9 cellular contexts compared by ENCODE assay signal in the genomic region with DNA sequence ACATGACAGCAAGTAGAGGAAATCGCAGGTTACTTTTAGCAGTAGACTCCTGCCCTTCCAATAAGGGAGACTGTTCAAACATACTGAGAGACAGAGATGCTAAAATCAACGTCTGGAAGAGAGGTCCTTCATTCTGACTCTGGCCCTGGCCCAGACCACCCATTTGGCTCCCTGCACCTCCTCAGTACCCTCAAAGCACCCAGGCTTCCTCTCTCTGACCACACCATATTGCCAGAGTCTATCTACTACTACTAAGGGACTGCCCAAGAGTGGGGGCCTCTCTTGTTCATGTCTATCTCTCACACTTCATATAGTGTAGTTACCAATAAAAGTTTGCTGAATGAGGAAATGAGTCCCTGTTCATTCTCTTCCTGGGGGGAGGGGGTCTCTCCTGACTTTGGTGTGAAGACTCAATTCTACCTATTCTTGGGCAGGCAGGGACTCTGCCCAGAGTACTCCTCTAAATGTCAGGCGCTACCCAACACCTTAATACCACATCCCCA. TPM values are rescaled to one million over a fixed set of nuclear protein-coding genes. Genes with fewer than 3 reads are reported as not detected.
A peak's percentile ranks its signal among the peaks of the same experiment; 100 is the strongest.
DNase-seq lines count a peak whose midpoint lies in the region; ATAC-seq, FAIRE-seq and TF ChIP-seq lines count a peak whose summit lies in the region.
"Had no signal": no experiment of that assay in that cellular context is flagged by ENCODE, and none has a peak within 500 bp of the region (broad histone marks: within the 10 kb centered on the region; RNA-seq: fewer than 3 reads in every experiment).

No MANE protein-coding gene starts in this region.

- H3K4me1 Mint-ChIP-seq in activated CD8-positive, alpha-beta memory T cell treated with anti-CD3 and anti-CD28 coated beads, Interleukin-2, amount 10 ng/mL, durations not matched to agents 7 days and 5 days: peaks cover 87% of the 10 kb centered on the region

- no peaks in the 10 kb centered on the region for H3K9me3 Mint-ChIP-seq in activated CD8-positive, alpha-beta memory T cell treated with anti-CD3 and anti-CD28 coated beads, Interleukin-2, amount 10 ng/mL, durations not matched to agents 7 days and 5 days (ENCODE audit: low read depth)

- H3K36me3 ChIP-seq in SK-N-MC (ENCODE audit: insufficient read depth, low read length) (no peaks in the 10 kb centered on the region), HepG2 (replicated peaks in 1 of 2; ENCODE audit: control insufficient read depth in 1 of 2, insufficient read depth in 2 of 2, low read length in 2 of 2) (no peaks in the 10 kb centered on the region), tibial nerve (no peaks in the 10 kb centered on the region), WERI-Rb-1 (no peaks in the 10 kb centered on the region)

- no peaks in the 10 kb centered on the region for H3K27me3 Mint-ChIP-seq in activated CD8-positive, alpha-beta memory T cell treated with anti-CD3 and anti-CD28 coated beads, Interleukin-2, amount 10 ng/mL, durations not matched to agents 7 days and 5 days

- intact Hi-C loops in HepG2 (cut with micrococcal nuclease; ENCODE audit: unreplicated experiment): no loop called here

- BruUV-seq in HepG2 (replicated peaks; lab: Mats Ljungman, UMichigan): no TSS peak

- ATAC-seq in activated CD8-positive, alpha-beta memory T cell treated with anti-CD3 and anti-CD28 coated beads, Interleukin-2, amount 10 ng/mL, durations not matched to agents 7 days and 5 days: peak; percentile 3
- no peak for ATAC-seq in HepG2

- in situ Hi-C loops in HepG2 (cut with HindIII; ENCODE audit: extremely low pct_ligation_motif_present, low pct_unique_long_range_greater_than_20kb): no loop called here

- 51% methylated on average over 3 of the region's 3 CpGs for WGBS in HepG2 (ENCODE audit: low lambda C conversion rate)
- WGBS in tibial nerve, 2 donors: 50 to 53% methylated on average over 3 of the region's 3 CpGs

- DNase-seq in activated CD8-positive, alpha-beta memory T cell treated with anti-CD3 and anti-CD28 coated beads, Interleukin-2, amount 10 ng/mL, durations not matched to agents 7 days and 5 days: no peak
- no peak for DNase-seq in activated CD8-positive, alpha-beta memory T cell treated with anti-CD3 and anti-CD28 coated beads, Interleukin-2, amount 50 U/mL, for 4 hours
- DNase-seq in SK-N-MC (ENCODE audit: low read depth, low spot score) (no peak), HepG2 (ENCODE audit: low spot score) (no peak), tibial nerve (ENCODE audit: low spot score in 2 of 2) (no peak), NCI-H1436 treated with DMSO at 0.1 percent for 48 hours (lab: John Stamatoyannopoulos, UW) (no peak), CD1c-positive myeloid dendritic cell (ENCODE audit: extremely low spot score) (no peak), WERI-Rb-1 (no peak)
- DNase-seq: NCI-H1105 treated with DMSO at 0.1 percent for 48 hours had no signal

- H3K27ac Mint-ChIP-seq in activated CD8-positive, alpha-beta memory T cell treated with anti-CD3 and anti-CD28 coated beads, Interleukin-2, amount 10 ng/mL, durations not matched to agents 7 days and 5 days: peak overlapping the region; percentile 96

- H3K4me1 ChIP-seq in HepG2 (ENCODE audit: insufficient read depth, low read length) (peaks cover 83% of the 10 kb centered on the region), tibial nerve (peaks cover 6 to 94% (median 73%) of the 10 kb centered on the region in 4 donors)

- TF ChIP-seq POLR2A in HepG2 (IDR thresholded peaks at IDR 0.05; ENCODE audit: insufficient read depth in 1 of 2, low read depth in 2 of 2, low read length in 2 of 2): no peak
- no peak for TF ChIP-seq POLR2A in tibial nerve (IDR thresholded peaks at IDR 0.05)

- CTCF ChIA-PET in activated CD8-positive, alpha-beta memory T cell treated with anti-CD3 and anti-CD28 coated beads, Interleukin-2, amount 10 ng/mL, durations not matched to agents 7 days and 5 days (lab: Charles Lee): interaction anchor here (1.3 to 1.6 kb wide), 3 partner anchors 7 to 19 kb away, joined by 3 to 5 read pairs (median 5); no protein-coding TSS in a partner anchor
- CTCF ChIA-PET in HepG2 (lab: Yijun Ruan, JAX; ENCODE audit: low intra/inter-chr PET ratio, low total read pairs): no interaction called here

- TF ChIP-seq CTCF in HepG2 (CRISPR knock-in tag; IDR thresholded peaks at IDR 0.05) (no peak), tibial nerve (IDR thresholded peaks at IDR 0.05) (no peak), WERI-Rb-1 (IDR thresholded peaks at IDR 0.05; ENCODE audit: low read depth, low read length) (no peak)

- H3K4me3 Mint-ChIP-seq in activated CD8-positive, alpha-beta memory T cell treated with anti-CD3 and anti-CD28 coated beads, Interleukin-2, amount 10 ng/mL, durations not matched to agents 7 days and 5 days: peak overlapping the region; percentile 55

- no peak overlapping the region for H2AFZ ChIP-seq in HepG2 (ENCODE audit: low read length)

- H3K27ac ChIP-seq in SK-N-MC: peak overlapping the region; percentile 51
- peak overlapping the region; percentile 30 for H3K27ac ChIP-seq in HepG2 (ENCODE audit: extremely low read length, insufficient read depth, low read length)
- H3K27ac ChIP-seq in tibial nerve: peak overlapping the region; percentile 92 to 98 (median 97)
- no peak overlapping the region for H3K27ac ChIP-seq in WERI-Rb-1

- no peaks in the 10 kb centered on the region for H3K9me3 ChIP-seq in SK-N-MC (ENCODE audit: low read depth, low read length)
- no peaks in the 10 kb centered on the region for H3K9me3 ChIP-seq in HepG2 (ENCODE audit: low read length)
- H3K9me3 ChIP-seq in tibial nerve: no peaks in the 10 kb centered on the region
- no peaks in the 10 kb centered on the region for H3K9me3 ChIP-seq in WERI-Rb-1 (ENCODE audit: severe bottlenecking)

- H3K4me3 ChIP-seq in SK-N-MC (no peak overlapping the region), HepG2 (replicated peaks in 1 of 3; ENCODE audit: insufficient read depth in 1 of 3, low read depth in 2 of 3, low read length in 3 of 3) (no peak overlapping the region), tibial nerve (no peak overlapping the region), WERI-Rb-1 (ENCODE audit: low read depth, low read length) (no peak overlapping the region)

- POLR2A ChIA-PET in HepG2 (lab: Yijun Ruan, JAX): interaction anchor here (1.7 to 3.1 kb wide), 2 partner anchors 7 to 8 kb away, joined by 7 read pairs; partner anchors contain the start of gene B4GALT1

- H3K9ac ChIP-seq in SK-N-MC (ENCODE audit: insufficient read length) (no peak overlapping the region), HepG2 (ENCODE audit: insufficient read depth, low read depth, low read length) (no peak overlapping the region)

- no peak for TF ChIP-seq RAD21 in HepG2 (CRISPR knock-in tag; IDR thresholded peaks at IDR 0.05)

- FAIRE-seq in HepG2 (lab: Jason Lieb, UNC): no peak

- H3K4me2 ChIP-seq in HepG2 (ENCODE audit: low read depth, low read length): peak overlapping the region; percentile 34; the same call in 1 of the 2 replicates

- peaks cover 7% of the 10 kb centered on the region for H3K36me3 Mint-ChIP-seq in activated CD8-positive, alpha-beta memory T cell treated with anti-CD3 and anti-CD28 coated beads, Interleukin-2, amount 10 ng/mL, durations not matched to agents 7 days and 5 days

- H4K20me1 ChIP-seq in HepG2 (ENCODE audit: insufficient read depth, low read length): peaks cover 54% of the 10 kb centered on the region

- peaks cover 96% of the 10 kb centered on the region for H3K79me2 ChIP-seq in HepG2 (ENCODE audit: insufficient read depth, low read length)

- TF ChIP-seq EP300 in HepG2 (IDR thresholded peaks at IDR 0.05; ENCODE audit: low read depth in 2 of 2, low read length in 2 of 2): no peak
- TF ChIP-seq EP300 in HepG2 (CRISPR knock-in tag; IDR thresholded peaks at IDR 0.05; ENCODE audit: borderline replicate concordance): no peak
- no peak for TF ChIP-seq EP300 in tibial nerve (IDR thresholded peaks at IDR 0.05)

- H3K27me3 ChIP-seq in HepG2 (ENCODE audit: control insufficient read depth in 1 of 2, insufficient read depth in 2 of 2, low read length in 2 of 2) (no peaks in the 10 kb centered on the region), tibial nerve (no peaks in the 10 kb centered on the region), WERI-Rb-1 (ENCODE audit: insufficient read depth, low read depth, severe bottlenecking) (no peaks in the 10 kb centered on the region)

TF ChIP-seq in HepG2, 621 proteins besides CTCF, POLR2A, EP300 and RAD21 (continues in another document):
- no peak for TF ChIP-seq MIXL1 (CRISPR knock-in tag; IDR thresholded peaks at IDR 0.05)
- no peak for TF ChIP-seq IKZF4 (CRISPR knock-in tag; IDR thresholded peaks at IDR 0.05; ENCODE audit: borderline replicate concordance, low read depth, not compliant biosample characterization)
- TF ChIP-seq CEBPG (CRISPR knock-in tag; IDR thresholded peaks at IDR 0.05): no peak
- no peak for TF ChIP-seq SMARCE1 (IDR thresholded peaks at IDR 0.05; ENCODE audit: borderline replicate concordance)
- no peak for TF ChIP-seq ZBTB3 (CRISPR knock-in tag; IDR thresholded peaks at IDR 0.05; ENCODE audit: borderline replicate concordance, low read depth)

RNA-seq across cellular contexts. Expression of gene B4GALT1, which starts 8.5 kb away (rescaled TPM):
- total RNA-seq in activated CD8-positive, alpha-beta memory T cell treated with anti-CD3 and anti-CD28 coated beads, Interleukin-2, amount 10 ng/mL, durations not matched to agents 7 days and 5 days: 10 to 100 TPM; 33.8 to 35.2 TPM
- 15.7 TPM in 2 replicates for total RNA-seq in HepG2 (2016; rRNA removed; fragmentation: Illumina TruSeq; extraction: Trizol)
- total RNA-seq in HepG2 (2016; cell fraction: cytosol; rRNA removed; fragmentation: Illumina TruSeq; extraction: Trizol; ENCODE audit: low read depth): 3.3 and 3.4 TPM in 2 replicates
- total RNA-seq in HepG2 (2016; cell fraction: insoluble cytoplasmic fraction; rRNA removed; fragmentation: Illumina TruSeq; extraction: Trizol): 13.5 and 16.1 TPM in 2 replicates
- 19.9 and 20.6 TPM in 2 replicates for total RNA-seq in HepG2 (2016; cell fraction: membrane; rRNA removed; fragmentation: Illumina TruSeq; extraction: Trizol)
- total RNA-seq in HepG2 (2016; cell fraction: nucleus; rRNA removed; fragmentation: Illumina TruSeq; extraction: Trizol): 22.5 and 25.2 TPM in 2 replicates
- 33.5 and 37.5 TPM in 2 replicates for polyA plus RNA-seq in HepG2 (2011; rRNA removed)
- 35.6 and 46.0 TPM in 2 replicates for polyA plus RNA-seq in HepG2 (2011; cell fraction: cytosol; rRNA removed)
- 14.7 and 19.1 TPM in 2 replicates for polyA plus RNA-seq in HepG2 (2011; cell fraction: nucleus; rRNA removed)
- 57.7 and 61.1 TPM in 2 replicates for polyA plus RNA-seq in HepG2 (2012)
- polyA plus RNA-seq in HepG2 (2016; cell fraction: cytosol; fragmentation: Illumina TruSeq; extraction: Trizol; ENCODE audit: low read depth): 5.0 and 5.4 TPM in 2 replicates
- polyA plus RNA-seq in HepG2 (2016; cell fraction: insoluble cytoplasmic fraction; fragmentation: Illumina TruSeq; extraction: Trizol; ENCODE audit: low read depth): 21.1 and 25.1 TPM in 2 replicates
- polyA plus RNA-seq in HepG2 (2016; cell fraction: membrane; fragmentation: Illumina TruSeq; extraction: Trizol; ENCODE audit: low read depth): 21.2 TPM in 2 replicates
- 40.6 and 42.3 TPM in 2 replicates for polyA plus RNA-seq in HepG2 (2016; cell fraction: nucleus; fragmentation: Illumina TruSeq; extraction: Trizol; ENCODE audit: insufficient read depth, low read depth)
- 78.3 and 316 TPM in 2 replicates for polyA minus RNA-seq in HepG2 (2011; rRNA and poly(A)+ RNA removed; ENCODE audit: low replicate concordance)
- 35.8 and 41.0 TPM in 2 replicates for polyA minus RNA-seq in HepG2 (2011; cell fraction: cytosol; rRNA and poly(A)+ RNA removed)
- polyA minus RNA-seq in HepG2 (2011; cell fraction: nucleus; rRNA and poly(A)+ RNA removed): 17.3 and 22.3 TPM in 2 replicates
- 10 to 100 TPM; 51.6 to 74.4 (median 65.3) TPM for total RNA-seq in tibial nerve
